Comparison of ENCODE assay signal across 1 cellular context in the genomic region with DNA sequence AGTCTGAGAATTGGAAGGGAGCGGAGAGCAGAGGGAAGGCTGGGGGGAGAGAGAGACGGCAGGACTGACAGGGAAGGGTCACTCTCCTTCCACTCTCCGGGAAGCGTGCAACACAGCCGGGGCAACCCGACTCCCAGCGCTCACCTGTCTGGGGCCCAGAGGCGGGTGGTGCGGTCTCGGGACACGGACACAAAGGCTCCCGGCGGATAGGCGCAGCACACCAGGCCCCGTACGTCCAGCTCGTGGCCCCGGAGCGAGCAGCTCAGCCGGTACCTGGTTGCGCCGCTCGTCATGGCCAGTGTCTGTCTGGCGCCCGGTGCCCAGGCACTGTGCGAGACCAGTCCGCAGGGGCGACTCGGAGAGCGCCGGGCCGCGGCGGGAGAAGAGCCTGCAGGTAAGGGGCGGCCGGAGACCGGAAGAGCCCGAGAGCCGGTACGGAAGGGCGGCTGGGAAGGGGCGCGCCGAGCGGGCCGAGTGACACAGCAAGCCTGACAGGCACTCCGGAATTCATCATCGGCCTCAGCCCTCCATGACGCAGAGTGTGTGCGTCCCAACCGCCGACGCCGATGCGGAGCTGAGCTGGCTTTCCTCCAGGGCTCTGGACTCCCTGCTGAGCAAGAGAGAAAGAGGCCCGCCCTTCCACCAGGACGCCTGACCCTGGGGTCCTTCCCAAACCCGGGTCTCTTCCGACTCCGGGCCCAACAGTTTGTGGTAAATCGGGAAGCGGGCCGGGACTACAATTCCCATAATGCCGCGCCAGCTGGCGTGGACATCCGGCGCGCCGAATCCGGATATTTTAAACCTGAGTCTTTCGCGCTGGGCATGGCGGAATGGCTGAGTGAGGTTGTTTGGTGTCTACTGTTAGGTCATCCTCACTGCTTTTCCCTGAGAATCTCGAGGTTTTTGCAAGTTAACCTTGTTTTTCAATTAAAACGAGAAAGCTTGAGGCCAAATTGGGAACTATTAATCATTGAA.
TF ChIP-seq lines count a peak whose summit lies in the region.

A gene (minus strand): TSS at position 490 of the 975 bp plus-strand sequence. CDS start 197 bp downstream, at position 293.

TF ChIP-seq in HCT116, 20 proteins besides CTCF, POLR2A, EP300 and RAD21 (continued from another document):
- TF ChIP-seq, protein P1, sequence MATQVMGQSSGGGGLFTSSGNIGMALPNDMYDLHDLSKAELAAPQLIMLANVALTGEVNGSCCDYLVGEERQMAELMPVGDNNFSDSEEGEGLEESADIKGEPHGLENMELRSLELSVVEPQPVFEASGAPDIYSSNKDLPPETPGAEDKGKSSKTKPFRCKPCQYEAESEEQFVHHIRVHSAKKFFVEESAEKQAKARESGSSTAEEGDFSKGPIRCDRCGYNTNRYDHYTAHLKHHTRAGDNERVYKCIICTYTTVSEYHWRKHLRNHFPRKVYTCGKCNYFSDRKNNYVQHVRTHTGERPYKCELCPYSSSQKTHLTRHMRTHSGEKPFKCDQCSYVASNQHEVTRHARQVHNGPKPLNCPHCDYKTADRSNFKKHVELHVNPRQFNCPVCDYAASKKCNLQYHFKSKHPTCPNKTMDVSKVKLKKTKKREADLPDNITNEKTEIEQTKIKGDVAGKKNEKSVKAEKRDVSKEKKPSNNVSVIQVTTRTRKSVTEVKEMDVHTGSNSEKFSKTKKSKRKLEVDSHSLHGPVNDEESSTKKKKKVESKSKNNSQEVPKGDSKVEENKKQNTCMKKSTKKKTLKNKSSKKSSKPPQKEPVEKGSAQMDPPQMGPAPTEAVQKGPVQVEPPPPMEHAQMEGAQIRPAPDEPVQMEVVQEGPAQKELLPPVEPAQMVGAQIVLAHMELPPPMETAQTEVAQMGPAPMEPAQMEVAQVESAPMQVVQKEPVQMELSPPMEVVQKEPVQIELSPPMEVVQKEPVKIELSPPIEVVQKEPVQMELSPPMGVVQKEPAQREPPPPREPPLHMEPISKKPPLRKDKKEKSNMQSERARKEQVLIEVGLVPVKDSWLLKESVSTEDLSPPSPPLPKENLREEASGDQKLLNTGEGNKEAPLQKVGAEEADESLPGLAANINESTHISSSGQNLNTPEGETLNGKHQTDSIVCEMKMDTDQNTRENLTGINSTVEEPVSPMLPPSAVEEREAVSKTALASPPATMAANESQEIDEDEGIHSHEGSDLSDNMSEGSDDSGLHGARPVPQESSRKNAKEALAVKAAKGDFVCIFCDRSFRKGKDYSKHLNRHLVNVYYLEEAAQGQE (IDR thresholded peaks at IDR 0.05; ENCODE audit: low read depth): no peak
- TF ChIP-seq SIN3A (IDR thresholded peaks at IDR 0.05; ENCODE audit: low read depth) (peak; percentile 73), EZH2 (IDR thresholded peaks at IDR 0.05) (no peak), ELF1 (IDR thresholded peaks at IDR 0.05; ENCODE audit: borderline replicate concordance, low read depth) (peak; percentile 81), TCF7L2 (IDR thresholded peaks at IDR 0.05; ENCODE audit: borderline replicate concordance, extremely low read depth, insufficient read depth, insufficient read length) (peak; percentile 62), EGR1 (IDR thresholded peaks at IDR 0.05; ENCODE audit: low read depth) (peak; percentile 42; the same call in 1 of the 2 replicates), SP1 (IDR thresholded peaks at IDR 0.05; ENCODE audit: low read depth) (peak; percentile 71), CEBPB (IDR thresholded peaks at IDR 0.05; ENCODE audit: low read depth) (no peak), SRF (IDR thresholded peaks at IDR 0.05; ENCODE audit: low read depth) (peak; percentile 94), ZFX (IDR thresholded peaks at IDR 0.05) (peak; percentile 83), ZNF274 (IDR thresholded peaks at IDR 0.05; ENCODE audit: low read depth, low read length) (no peak), EZH2phosphoT487 (IDR thresholded peaks at IDR 0.05; ENCODE audit: borderline replicate concordance) (no peak), JUND (IDR thresholded peaks at IDR 0.05) (no peak)
- TF ChIP-seq, protein P2, sequence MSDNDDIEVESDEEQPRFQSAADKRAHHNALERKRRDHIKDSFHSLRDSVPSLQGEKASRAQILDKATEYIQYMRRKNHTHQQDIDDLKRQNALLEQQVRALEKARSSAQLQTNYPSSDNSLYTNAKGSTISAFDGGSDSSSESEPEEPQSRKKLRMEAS (IDR thresholded peaks at IDR 0.05): peak; percentile 75
- TF ChIP-seq, protein P3, sequence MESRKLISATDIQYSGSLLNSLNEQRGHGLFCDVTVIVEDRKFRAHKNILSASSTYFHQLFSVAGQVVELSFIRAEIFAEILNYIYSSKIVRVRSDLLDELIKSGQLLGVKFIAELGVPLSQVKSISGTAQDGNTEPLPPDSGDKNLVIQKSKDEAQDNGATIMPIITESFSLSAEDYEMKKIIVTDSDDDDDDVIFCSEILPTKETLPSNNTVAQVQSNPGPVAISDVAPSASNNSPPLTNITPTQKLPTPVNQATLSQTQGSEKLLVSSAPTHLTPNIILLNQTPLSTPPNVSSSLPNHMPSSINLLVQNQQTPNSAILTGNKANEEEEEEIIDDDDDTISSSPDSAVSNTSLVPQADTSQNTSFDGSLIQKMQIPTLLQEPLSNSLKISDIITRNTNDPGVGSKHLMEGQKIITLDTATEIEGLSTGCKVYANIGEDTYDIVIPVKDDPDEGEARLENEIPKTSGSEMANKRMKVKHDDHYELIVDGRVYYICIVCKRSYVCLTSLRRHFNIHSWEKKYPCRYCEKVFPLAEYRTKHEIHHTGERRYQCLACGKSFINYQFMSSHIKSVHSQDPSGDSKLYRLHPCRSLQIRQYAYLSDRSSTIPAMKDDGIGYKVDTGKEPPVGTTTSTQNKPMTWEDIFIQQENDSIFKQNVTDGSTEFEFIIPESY (IDR thresholded peaks at IDR 0.05; ENCODE audit: extremely low read depth, insufficient replicate concordance, low read length): no peak
- TF ChIP-seq, protein P4, sequence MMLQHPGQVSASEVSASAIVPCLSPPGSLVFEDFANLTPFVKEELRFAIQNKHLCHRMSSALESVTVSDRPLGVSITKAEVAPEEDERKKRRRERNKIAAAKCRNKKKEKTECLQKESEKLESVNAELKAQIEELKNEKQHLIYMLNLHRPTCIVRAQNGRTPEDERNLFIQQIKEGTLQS (IDR thresholded peaks at IDR 0.05): no peak
TF ChIP-seq in HCT116: peak in this region for 11.
